In genomic region chr14:75025082-75025481, GRCh38 we compare ENCODE assay signal across 17 cellular contexts. TPM values are rescaled to one million over a fixed set of nuclear protein-coding genes. Genes with fewer than 3 reads are reported as not detected.
A peak's percentile ranks its signal among the peaks of the same experiment; 100 is the strongest.
DNase-seq lines count a peak whose midpoint lies in the region; ATAC-seq and TF ChIP-seq lines count a peak whose summit lies in the region.
"Had no signal": no experiment of that assay in that cellular context is flagged by ENCODE, and none has a peak within 500 bp of the region (broad histone marks: within the 10 kb centered on the region; RNA-seq: fewer than 3 reads in every experiment).

No MANE protein-coding gene starts in this region.

- peaks cover 3% of the 10 kb centered on the region for H3K4me1 Mint-ChIP-seq in T-helper 17 cell

- DNase-seq in EL = peak; percentile 35
- DNase-seq in OCI-M1 (lab: John Stamatoyannopoulos, UW) = peak; percentile 58
- peak; percentile 82 for DNase-seq in dermis blood vessel endothelial cell
- peak in 1 of 3 donors; percentile 27 for DNase-seq in mucosa of descending colon
- DNase-seq in T-helper 17 cell = no peak
- no peak for DNase-seq in esophagus muscularis mucosa (ENCODE audit: extremely low spot score)
- DNase-seq in tibial artery = no peak
- DNase-seq in T-helper 2 cell = no peak
- DNase-seq: adrenal gland; Caco-2; kidney; NCI-H1417 treated with DMSO at 0.1 percent for 48 hours; NCI-H345; stimulated activated naive B cell treated with anti-CD40 and anti-IgM and Interleukin-4, amounts not matched to agents 10 μg/mL and 1 μg/mL and 100 μg/mL, for 72 hours had no signal

- no peak overlapping the region for H3K27ac Mint-ChIP-seq in T-helper 17 cell
- H3K27ac Mint-ChIP-seq: stimulated activated naive B cell treated with anti-CD40 and anti-IgM and Interleukin-4, amounts not matched to agents 10 μg/mL and 1 μg/mL and 100 μg/mL, for 72 hours had no signal

- no peaks in the 10 kb centered on the region for H3K27me3 Mint-ChIP-seq in T-helper 17 cell
- H3K27me3 Mint-ChIP-seq: stimulated activated naive B cell treated with anti-CD40 and anti-IgM and Interleukin-4, amounts not matched to agents 10 μg/mL and 1 μg/mL and 100 μg/mL, for 72 hours had no signal

- TF ChIP-seq CTCF in mucosa of descending colon (IDR thresholded peaks at IDR 0.05) (no peak), esophagus muscularis mucosa (IDR thresholded peaks at IDR 0.05) (no peak), tibial artery (IDR thresholded peaks at IDR 0.05) (no peak)

- no peak for TF ChIP-seq POLR2A in esophagus muscularis mucosa (IDR thresholded peaks at IDR 0.05; ENCODE audit: low read depth)

- intact Hi-C loops in mucosa of descending colon (cut with DNase I, micrococcal nuclease) (no loop called here), esophagus muscularis mucosa (cut with DNase I) (no loop called here), tibial artery (cut with DNase I; ENCODE audit: low total_unique reads) (no loop called here)

- H3K4me3 ChIP-seq in mucosa of descending colon (no peak overlapping the region), esophagus muscularis mucosa (no peak overlapping the region), tibial artery (no peak overlapping the region)
- H3K4me3 ChIP-seq: adrenal gland, coronary artery, smooth muscle cell had no signal

- H3K27me3 ChIP-seq in esophagus muscularis mucosa (no peaks in the 10 kb centered on the region), tibial artery (no peaks in the 10 kb centered on the region)
- H3K27me3 ChIP-seq: adrenal gland had no signal

- no peak for TF ChIP-seq EP300 in esophagus muscularis mucosa (IDR thresholded peaks at IDR 0.05)

- H3K9me3 ChIP-seq in mucosa of descending colon (no peaks in the 10 kb centered on the region), T-helper 17 cell (ENCODE audit: control insufficient read depth, low read length, poor library complexity, severe bottlenecking) (no peaks in the 10 kb centered on the region), esophagus muscularis mucosa (no peaks in the 10 kb centered on the region), tibial artery (no peaks in the 10 kb centered on the region)
- H3K9me3 ChIP-seq: adrenal gland, Caco-2 had no signal

- H3K4me1 ChIP-seq in mucosa of descending colon (ENCODE audit: low read depth) = no peaks in the 10 kb centered on the region
- no peaks in the 10 kb centered on the region for H3K4me1 ChIP-seq in esophagus muscularis mucosa
- H3K4me1 ChIP-seq in tibial artery = no peaks in the 10 kb centered on the region
- H3K4me1 ChIP-seq: Caco-2 had no signal

- H3K36me3 Mint-ChIP-seq in T-helper 17 cell (ENCODE audit: low read depth) = peaks cover 3% of the 10 kb centered on the region

- ATAC-seq in mucosa of descending colon = peak; percentile 97
- no peak for ATAC-seq in T-helper 17 cell
- ATAC-seq: HCT116; stimulated activated naive B cell treated with anti-CD40 and anti-IgM and Interleukin-4, amounts not matched to agents 10 μg/mL and 1 μg/mL and 100 μg/mL, for 72 hours had no signal

- WGBS in esophagus muscularis mucosa = 64% methylated on average over 4 of the region's 4 CpGs

- H3K36me3 ChIP-seq in mucosa of descending colon (ENCODE audit: low read depth) = no peaks in the 10 kb centered on the region
- peaks cover 5 to 89% (median 79%) of the 10 kb centered on the region in 4 donors for H3K36me3 ChIP-seq in esophagus muscularis mucosa
- peaks cover 52 to 84% (median 62%) of the 10 kb centered on the region in 3 donors for H3K36me3 ChIP-seq in tibial artery

- no peak overlapping the region for H3K4me3 Mint-ChIP-seq in T-helper 17 cell
- H3K4me3 Mint-ChIP-seq: stimulated activated naive B cell treated with anti-CD40 and anti-IgM and Interleukin-4, amounts not matched to agents 10 μg/mL and 1 μg/mL and 100 μg/mL, for 72 hours had no signal

- H3K27ac ChIP-seq in esophagus muscularis mucosa (replicated peaks in 1 of 4) (no peak overlapping the region), tibial artery (no peak overlapping the region)
- H3K27ac ChIP-seq: coronary artery had no signal

RNA-seq across cellular contexts. Expression of gene EIF2B2, which starts 22.4 kb away (rescaled TPM):
- 85.6 and 134 TPM in 2 replicates for total RNA-seq in dermis blood vessel endothelial cell
- total RNA-seq in mucosa of descending colon = 10 to 100 TPM; 40.6 to 50.9 (median 46.3) TPM
- 10 to 100 TPM; 22.9 to 25.9 TPM for total RNA-seq in T-helper 17 cell
- total RNA-seq in esophagus muscularis mucosa = 10 to 100 TPM; 23.3 to 58.0 (median 45.9) TPM

RNA-seq across cellular contexts. Expression of gene MLH3, which starts 26.2 kb away (rescaled TPM):
- total RNA-seq in dermis blood vessel endothelial cell (17.7 and 18.7 TPM in 2 replicates), mucosa of descending colon (10 to 100 TPM; 22.2 to 40.8 (median 26.2) TPM), T-helper 17 cell (10 to 100 TPM; 16.5 to 22.0 TPM), esophagus muscularis mucosa (10 to 100 TPM; 24.5 to 40.7 (median 32.9) TPM)

RNA-seq across cellular contexts. Expression of gene ACYP1, which starts 38.7 kb away (rescaled TPM):
- total RNA-seq in dermis blood vessel endothelial cell (6.6 and 9.4 TPM in 2 replicates), mucosa of descending colon (10 to 100 TPM; 18.5 to 26.5 (median 20.3) TPM), T-helper 17 cell (10 to 100 TPM; 11.3 to 16.1 TPM), esophagus muscularis mucosa (10 to 100 TPM in 3 of 4 donors, 1 to 10 TPM in 1; 9.1 to 20.3 (median 16.9) TPM)

RNA-seq across cellular contexts. Expression of gene ZC2HC1C, which starts 44.4 kb away (rescaled TPM):
- 0.34 and 0.84 TPM in 2 replicates for total RNA-seq in dermis blood vessel endothelial cell
- 1 to 10 TPM; 4.0 to 4.8 (median 4.7) TPM for total RNA-seq in mucosa of descending colon
- total RNA-seq in T-helper 17 cell = under 1 TPM; 0.20 to 0.76 TPM
- total RNA-seq in esophagus muscularis mucosa = 1 to 10 TPM; 4.3 to 7.1 (median 5.9) TPM

Comparison
In these comparisons a context has a peak if more than half of its experiments do, and no peak if none do; other contexts are left out.
1. DNase-seq: peak in EL (single experiment), OCI-M1 (single experiment) and dermis blood vessel endothelial cell (single experiment); none in T-helper 17 cell (0 of 3), esophagus muscularis mucosa (single experiment), tibial artery (0 of 2) and T-helper 2 cell (0 of 5).